In genomic region chr16:12283596-12283995, GRCh38 we compare ENCODE assay signal across 1 cellular context.
TF ChIP-seq lines count a peak whose summit lies in the region.

No MANE protein-coding gene starts in this region.

TF ChIP-seq in GM23338, 12 proteins besides CTCF, POLR2A, EP300 and RAD21:
- no peak for TF ChIP-seq EZH2 (IDR thresholded peaks at IDR 0.05; ENCODE audit: low read depth, unreplicated experiment)
- TF ChIP-seq NANOG (IDR thresholded peaks at IDR 0.05; ENCODE audit: borderline replicate concordance) = no peak
- TF ChIP-seq ZNF331 (CRISPR knock-in tag; IDR thresholded peaks at IDR 0.05; ENCODE audit: low read depth) = no peak
- TF ChIP-seq JUNB (IDR thresholded peaks at IDR 0.05; ENCODE audit: unreplicated experiment) = no peak
- no peak for TF ChIP-seq CREB1 (CRISPR knock-in tag; IDR thresholded peaks at IDR 0.05; ENCODE audit: low read depth)
- TF ChIP-seq ZNF462 (CRISPR knock-in tag; IDR thresholded peaks at IDR 0.05) = no peak
- no peak for TF ChIP-seq STAT1 (IDR thresholded peaks at IDR 0.05; ENCODE audit: unreplicated experiment)
- no peak for TF ChIP-seq ZNF114 (CRISPR knock-in tag; IDR thresholded peaks at IDR 0.05)
- no peak for TF ChIP-seq ETS1 (IDR thresholded peaks at IDR 0.05)
- no peak for TF ChIP-seq POLR2AphosphoS5 (IDR thresholded peaks at IDR 0.05; ENCODE audit: low read depth)
- TF ChIP-seq EZH2phosphoT487 (IDR thresholded peaks at IDR 0.05; ENCODE audit: unreplicated experiment) = no peak
- no peak for TF ChIP-seq REST (IDR thresholded peaks at IDR 0.05; ENCODE audit: unreplicated experiment)
